Comparison of ENCODE assay signal across 15 cellular contexts in the genomic region with DNA sequence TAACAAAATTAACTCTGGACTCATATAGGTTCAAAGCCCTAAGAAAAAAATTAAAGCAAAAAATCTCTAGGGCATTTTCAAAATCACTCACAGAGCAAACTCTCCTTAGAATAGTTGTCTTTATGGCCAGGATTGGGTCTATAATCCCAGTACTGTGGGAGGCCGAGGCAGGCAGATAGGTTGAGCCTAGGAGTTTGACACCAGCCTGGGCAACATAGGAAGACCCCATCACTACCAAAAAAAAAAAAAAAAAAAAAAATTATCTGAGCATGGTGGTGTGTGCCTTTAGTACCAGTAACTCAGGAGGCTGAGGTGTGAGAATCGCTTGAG.
A peak's percentile ranks its signal among the peaks of the same experiment; 100 is the strongest.
DNase-seq lines count a peak whose midpoint lies in the region; ATAC-seq, FAIRE-seq and TF ChIP-seq lines count a peak whose summit lies in the region.
"Had no signal": no experiment of that assay in that cellular context is flagged by ENCODE, and none has a peak within 500 bp of the region (broad histone marks: within the 10 kb centered on the region; RNA-seq: fewer than 3 reads in every experiment).

No MANE protein-coding gene starts in this region.

- POLR2A ChIA-PET in CD4-positive, alpha-beta memory T cell (lab: Charles Lee; ENCODE audit: partially characterized antibody), result no interaction called here
- POLR2A ChIA-PET in CD4-positive, alpha-beta T cell (lab: Charles Lee), result no interaction called here

- H3K4me2 ChIP-seq in keratinocyte (ENCODE audit: control insufficient read depth, extremely low read depth, insufficient read depth, low read depth, low read length), result peak overlapping the region; percentile 20

- TF ChIP-seq CTCF in natural killer cell (IDR thresholded peaks at IDR 0.05), result no peak
- TF ChIP-seq CTCF in keratinocyte (optimal IDR thresholded peaks at IDR 0.05 in 1 of 3, IDR thresholded peaks at IDR 0.05 in 1 of 3, conservative IDR thresholded peaks at IDR 0.05 in 1 of 3; ENCODE audit: extremely low read depth in 1 of 3, insufficient read depth in 2 of 3, low read length in 3 of 3), result no peak
- TF ChIP-seq CTCF in CD4-positive, alpha-beta T cell (IDR thresholded peaks at IDR 0.05), result no peak

- no peaks in the 10 kb centered on the region for H3K9me3 Mint-ChIP-seq in natural killer cell treated with Interleukin-12 subunit alpha and Interleukin-12 subunit beta and Interleukin-15 and Interleukin-18, amount 100 ng/mL, for 72 hours
- no peaks in the 10 kb centered on the region for H3K9me3 Mint-ChIP-seq in natural killer cell
- no peaks in the 10 kb centered on the region for H3K9me3 Mint-ChIP-seq in activated T-helper 1 cell treated with anti-CD3 and anti-CD28 coated beads, Interleukin-12 subunit alpha, Interleukin-12 subunit beta, Interleukin-2, Interleukin-4 antibody, amounts not matched to agents 30 ng/mL and 10 ng/mL and 1 ng/mL, durations not matched to agents 14 hours and 24 hours and 36 hours
- H3K9me3 Mint-ChIP-seq in stimulated activated effector memory CD8-positive, alpha-beta T cell treated with anti-CD3 and anti-CD28 coated beads, Interleukin-12 subunit alpha, Interleukin-12 subunit beta, amount 100 ng/mL, for 72 hours, result no peaks in the 10 kb centered on the region
- H3K9me3 Mint-ChIP-seq in CD4-positive, alpha-beta memory T cell, result peaks cover 0 to 2% (median 0%) of the 10 kb centered on the region in 8 donors
- no peaks in the 10 kb centered on the region for H3K9me3 Mint-ChIP-seq in CD4-positive, alpha-beta T cell

- H3K27me3 ChIP-seq in keratinocyte (ENCODE audit: control insufficient read depth, extremely low read depth, insufficient read depth, low read length), result no peaks in the 10 kb centered on the region
- no peaks in the 10 kb centered on the region for H3K27me3 ChIP-seq in CD4-positive, alpha-beta memory T cell (ENCODE audit: insufficient read depth, low read length)
- H3K27me3 ChIP-seq in CD4-positive, alpha-beta T cell (ENCODE audit: control insufficient read depth, insufficient read depth, low read length), result no peaks in the 10 kb centered on the region

- peak overlapping the region; percentile 51 to 62 for H3K27ac Mint-ChIP-seq in natural killer cell treated with Interleukin-12 subunit alpha and Interleukin-12 subunit beta and Interleukin-15 and Interleukin-18, amount 100 ng/mL, for 72 hours
- no peak overlapping the region for H3K27ac Mint-ChIP-seq in natural killer cell
- peak overlapping the region; percentile 50 for H3K27ac Mint-ChIP-seq in activated T-helper 1 cell treated with anti-CD3 and anti-CD28 coated beads, Interleukin-12 subunit alpha, Interleukin-12 subunit beta, Interleukin-2, Interleukin-4 antibody, amounts not matched to agents 30 ng/mL and 10 ng/mL and 1 ng/mL, durations not matched to agents 14 hours and 24 hours and 36 hours
- H3K27ac Mint-ChIP-seq in stimulated activated effector memory CD8-positive, alpha-beta T cell treated with anti-CD3 and anti-CD28 coated beads, Interleukin-12 subunit alpha, Interleukin-12 subunit beta, amount 100 ng/mL, for 72 hours, result no peak overlapping the region
- H3K27ac Mint-ChIP-seq in CD4-positive, alpha-beta memory T cell, result no peak overlapping the region
- no peak overlapping the region for H3K27ac Mint-ChIP-seq in CD4-positive, alpha-beta T cell

- no peak for ATAC-seq in natural killer cell treated with Interleukin-12 subunit alpha and Interleukin-12 subunit beta and Interleukin-15 and Interleukin-18, amount 100 ng/mL, for 72 hours
- no peak for ATAC-seq in natural killer cell
- ATAC-seq in stimulated activated effector memory CD8-positive, alpha-beta T cell treated with anti-CD3 and anti-CD28 coated beads, Interleukin-12 subunit alpha, Interleukin-12 subunit beta, amount 100 ng/mL, for 72 hours, result no peak
- no peak for ATAC-seq in CD4-positive, alpha-beta T cell (ENCODE audit: poor library complexity)
- no peak for ATAC-seq in GM18858 (IDR thresholded peaks at IDR 0.05; ENCODE audit: unreplicated experiment)

- H3K27ac ChIP-seq in keratinocyte (ENCODE audit: control insufficient read depth, insufficient read depth, low read length), result no peak overlapping the region
- no peak overlapping the region for H3K27ac ChIP-seq in CD4-positive, alpha-beta memory T cell (ENCODE audit: low read depth, low read length)
- H3K27ac ChIP-seq in CD4-positive, alpha-beta T cell (ENCODE audit: low read depth, low read length), result no peak overlapping the region

- no peak overlapping the region for H3K9ac ChIP-seq in keratinocyte (ENCODE audit: control insufficient read depth, extremely low read depth, insufficient read depth, low read length)

- no peaks in the 10 kb centered on the region for H3K9me3 ChIP-seq in keratinocyte (ENCODE audit: control insufficient read depth, low read depth, low read length)
- H3K9me3 ChIP-seq in CD4-positive, alpha-beta memory T cell (ENCODE audit: control insufficient read depth in 1 of 2, low read length in 2 of 2), result no peaks in the 10 kb centered on the region
- H3K9me3 ChIP-seq in CD4-positive, alpha-beta T cell (ENCODE audit: control insufficient read depth, low read length), result no peaks in the 10 kb centered on the region

- dilution Hi-C loops in keratinocyte (cut with MboI; ENCODE audit: extremely low pct_ligation_motif_present, low sequenced_read_pairs), result no loop called here

- no peaks in the 10 kb centered on the region for H3K79me2 ChIP-seq in keratinocyte (ENCODE audit: control insufficient read depth, insufficient read depth, low read length)

- intact Hi-C loops in natural killer cell (cut with micrococcal nuclease), result no loop called here
- intact Hi-C loops in activated T-helper 1 cell treated with anti-CD3 and anti-CD28 coated beads, Interleukin-12 subunit alpha, Interleukin-12 subunit beta, Interleukin-2, Interleukin-4 antibody, amounts not matched to agents 30 ng/mL and 10 ng/mL and 1 ng/mL, durations not matched to agents 14 hours and 24 hours and 36 hours (cut with micrococcal nuclease), result no loop called here
- intact Hi-C loops in CD4-positive, alpha-beta memory T cell (cut with micrococcal nuclease), result no loop called here
- intact Hi-C loops in CD4-positive, alpha-beta T cell (cut with DNase I, micrococcal nuclease), result no loop called here

- no peaks in the 10 kb centered on the region for H4K20me1 ChIP-seq in keratinocyte (ENCODE audit: control insufficient read depth, extremely low read depth, insufficient read depth, low read length)

- no peaks in the 10 kb centered on the region for H3K27me3 Mint-ChIP-seq in natural killer cell treated with Interleukin-12 subunit alpha and Interleukin-12 subunit beta and Interleukin-15 and Interleukin-18, amount 100 ng/mL, for 72 hours
- H3K27me3 Mint-ChIP-seq in natural killer cell (ENCODE audit: low read depth in 2 of 2), result peaks cover 0 to 5% of the 10 kb centered on the region in 2 donors
- no peaks in the 10 kb centered on the region for H3K27me3 Mint-ChIP-seq in activated T-helper 1 cell treated with anti-CD3 and anti-CD28 coated beads, Interleukin-12 subunit alpha, Interleukin-12 subunit beta, Interleukin-2, Interleukin-4 antibody, amounts not matched to agents 30 ng/mL and 10 ng/mL and 1 ng/mL, durations not matched to agents 14 hours and 24 hours and 36 hours (ENCODE audit: insufficient read depth)
- no peaks in the 10 kb centered on the region for H3K27me3 Mint-ChIP-seq in CD4-positive, alpha-beta memory T cell
- no peaks in the 10 kb centered on the region for H3K27me3 Mint-ChIP-seq in CD4-positive, alpha-beta T cell

- H3K9me1 ChIP-seq in keratinocyte (ENCODE audit: control insufficient read depth, extremely low read depth, insufficient read depth, low read length), result no peaks in the 10 kb centered on the region

- CTCF ChIA-PET in CD4-positive, alpha-beta memory T cell (lab: Charles Lee; ENCODE audit: partially characterized antibody), result no interaction called here
- CTCF ChIA-PET in CD4-positive, alpha-beta T cell (lab: Charles Lee), result no interaction called here

- H3K36me3 ChIP-seq in keratinocyte (ENCODE audit: control insufficient read depth in 2 of 2, extremely low read depth in 1 of 2, insufficient read depth in 2 of 2, low read length in 2 of 2), result no peaks in the 10 kb centered on the region
- no peaks in the 10 kb centered on the region for H3K36me3 ChIP-seq in CD4-positive, alpha-beta memory T cell (ENCODE audit: insufficient read depth, low read length)

- H3K4me3 ChIP-seq in keratinocyte (ENCODE audit: control insufficient read depth in 2 of 3, extremely low read depth in 1 of 3, insufficient read depth in 2 of 3, low read depth in 1 of 3, low read length in 3 of 3), result no peak overlapping the region
- H3K4me3 ChIP-seq in CD4-positive, alpha-beta memory T cell (ENCODE audit: low read length in 2 of 2), result no peak overlapping the region

- no peak for FAIRE-seq in keratinocyte (lab: Jason Lieb, UNC)

- DNase-seq in natural killer cell treated with Interleukin-12 subunit alpha and Interleukin-12 subunit beta and Interleukin-15 and Interleukin-18, amount 100 ng/mL, for 72 hours (ENCODE audit: low spot score), result no peak
- DNase-seq in natural killer cell (no peak), keratinocyte (ENCODE audit: low read depth, low spot score) (no peak)
- DNase-seq in activated T-helper 1 cell treated with anti-CD3 and anti-CD28 coated beads, Interleukin-12 subunit alpha, Interleukin-12 subunit beta, Interleukin-2, Interleukin-4 antibody, amounts not matched to agents 30 ng/mL and 10 ng/mL and 1 ng/mL, durations not matched to agents 14 hours and 24 hours and 36 hours (ENCODE audit: low spot score), result no peak
- DNase-seq in stimulated activated effector memory CD8-positive, alpha-beta T cell treated with anti-CD3 and anti-CD28 coated beads, Interleukin-12 subunit alpha, Interleukin-12 subunit beta, amount 100 ng/mL, for 72 hours (ENCODE audit: low spot score in 2 of 2), result no peak
- DNase-seq in CD4-positive, alpha-beta memory T cell, result no peak
- DNase-seq in CD4-positive, alpha-beta T cell, result no peak
- DNase-seq: activated gamma-delta T cell; cortex of kidney; NCI-H2081; NCI-H526; stimulated activated CD4-positive, alpha-beta T cell treated with anti-CD3 and anti-CD28 coated beads, Interleukin-4, amount 100 ng/mL, for 24 hours; stimulated activated CD8-positive, alpha-beta memory T cell treated with anti-CD3 and anti-CD28 coated beads, Interleukin-4, amount 100 ng/mL, for 48 hours had no signal

- peak overlapping the region; percentile 7 for H3K4me3 Mint-ChIP-seq in natural killer cell treated with Interleukin-12 subunit alpha and Interleukin-12 subunit beta and Interleukin-15 and Interleukin-18, amount 100 ng/mL, for 72 hours
- no peak overlapping the region for H3K4me3 Mint-ChIP-seq in natural killer cell
- H3K4me3 Mint-ChIP-seq in activated T-helper 1 cell treated with anti-CD3 and anti-CD28 coated beads, Interleukin-12 subunit alpha, Interleukin-12 subunit beta, Interleukin-2, Interleukin-4 antibody, amounts not matched to agents 30 ng/mL and 10 ng/mL and 1 ng/mL, durations not matched to agents 14 hours and 24 hours and 36 hours, result no peak overlapping the region
- H3K4me3 Mint-ChIP-seq in stimulated activated effector memory CD8-positive, alpha-beta T cell treated with anti-CD3 and anti-CD28 coated beads, Interleukin-12 subunit alpha, Interleukin-12 subunit beta, amount 100 ng/mL, for 72 hours, result no peak overlapping the region
- no peak overlapping the region for H3K4me3 Mint-ChIP-seq in CD4-positive, alpha-beta memory T cell
- H3K4me3 Mint-ChIP-seq in CD4-positive, alpha-beta T cell, result no peak overlapping the region
- H3K4me3 Mint-ChIP-seq: mesothelial cell of epicardium had no signal

- peaks cover 6 to 10% of the 10 kb centered on the region in 2 donors for H3K4me1 Mint-ChIP-seq in natural killer cell treated with Interleukin-12 subunit alpha and Interleukin-12 subunit beta and Interleukin-15 and Interleukin-18, amount 100 ng/mL, for 72 hours (ENCODE audit: low read depth in 2 of 2)
- H3K4me1 Mint-ChIP-seq in natural killer cell, result no peaks in the 10 kb centered on the region
- H3K4me1 Mint-ChIP-seq in activated T-helper 1 cell treated with anti-CD3 and anti-CD28 coated beads, Interleukin-12 subunit alpha, Interleukin-12 subunit beta, Interleukin-2, Interleukin-4 antibody, amounts not matched to agents 30 ng/mL and 10 ng/mL and 1 ng/mL, durations not matched to agents 14 hours and 24 hours and 36 hours (ENCODE audit: low read depth), result peaks cover 25% of the 10 kb centered on the region
- peaks cover 11% of the 10 kb centered on the region for H3K4me1 Mint-ChIP-seq in stimulated activated effector memory CD8-positive, alpha-beta T cell treated with anti-CD3 and anti-CD28 coated beads, Interleukin-12 subunit alpha, Interleukin-12 subunit beta, amount 100 ng/mL, for 72 hours
- H3K4me1 Mint-ChIP-seq in CD4-positive, alpha-beta memory T cell, result peaks cover 3 to 11% (median 10%) of the 10 kb centered on the region in 4 donors
- H3K4me1 Mint-ChIP-seq in CD4-positive, alpha-beta T cell (ENCODE audit: low read depth), result peaks cover 10% of the 10 kb centered on the region

- H3K4me1 ChIP-seq in keratinocyte (ENCODE audit: control insufficient read depth, extremely low read depth, insufficient read depth, low read length), result peaks cover 9% of the 10 kb centered on the region
- H3K4me1 ChIP-seq in CD4-positive, alpha-beta memory T cell (ENCODE audit: insufficient read depth, low read length), result peaks cover 7% of the 10 kb centered on the region

- H3K36me3 Mint-ChIP-seq in natural killer cell treated with Interleukin-12 subunit alpha and Interleukin-12 subunit beta and Interleukin-15 and Interleukin-18, amount 100 ng/mL, for 72 hours, result peaks cover 5% of the 10 kb centered on the region
- no peaks in the 10 kb centered on the region for H3K36me3 Mint-ChIP-seq in natural killer cell
- peaks cover 13% of the 10 kb centered on the region for H3K36me3 Mint-ChIP-seq in activated T-helper 1 cell treated with anti-CD3 and anti-CD28 coated beads, Interleukin-12 subunit alpha, Interleukin-12 subunit beta, Interleukin-2, Interleukin-4 antibody, amounts not matched to agents 30 ng/mL and 10 ng/mL and 1 ng/mL, durations not matched to agents 14 hours and 24 hours and 36 hours (ENCODE audit: low read depth)
- no peaks in the 10 kb centered on the region for H3K36me3 Mint-ChIP-seq in stimulated activated effector memory CD8-positive, alpha-beta T cell treated with anti-CD3 and anti-CD28 coated beads, Interleukin-12 subunit alpha, Interleukin-12 subunit beta, amount 100 ng/mL, for 72 hours
- no peaks in the 10 kb centered on the region for H3K36me3 Mint-ChIP-seq in CD4-positive, alpha-beta memory T cell
- H3K36me3 Mint-ChIP-seq in CD4-positive, alpha-beta T cell (ENCODE audit: low read depth), result no peaks in the 10 kb centered on the region
- H3K36me3 Mint-ChIP-seq: mesothelial cell of epicardium had no signal

- H2AFZ ChIP-seq in keratinocyte (ENCODE audit: control insufficient read depth, low read length), result no peak overlapping the region

Comparison
In these comparisons a context has a peak if more than half of its experiments do, and no peak if none do; other contexts are left out.
1. H3K27ac Mint-ChIP-seq: peak in natural killer cell treated with Interleukin-12 subunit alpha and Interleukin-12 subunit beta and Interleukin-15 and Interleukin-18, amount 100 ng/mL, for 72 hours (2 of 2) and activated T-helper 1 cell treated with anti-CD3 and anti-CD28 coated beads, Interleukin-12 subunit alpha, Interleukin-12 subunit beta, Interleukin-2, Interleukin-4 antibody, amounts not matched to agents 30 ng/mL and 10 ng/mL and 1 ng/mL, durations not matched to agents 14 hours and 24 hours and 36 hours (single experiment); none in natural killer cell (0 of 2), stimulated activated effector memory CD8-positive, alpha-beta T cell treated with anti-CD3 and anti-CD28 coated beads, Interleukin-12 subunit alpha, Interleukin-12 subunit beta, amount 100 ng/mL, for 72 hours (single experiment), CD4-positive, alpha-beta memory T cell (0 of 7) and CD4-positive, alpha-beta T cell (single experiment).